In the genomic region with DNA sequence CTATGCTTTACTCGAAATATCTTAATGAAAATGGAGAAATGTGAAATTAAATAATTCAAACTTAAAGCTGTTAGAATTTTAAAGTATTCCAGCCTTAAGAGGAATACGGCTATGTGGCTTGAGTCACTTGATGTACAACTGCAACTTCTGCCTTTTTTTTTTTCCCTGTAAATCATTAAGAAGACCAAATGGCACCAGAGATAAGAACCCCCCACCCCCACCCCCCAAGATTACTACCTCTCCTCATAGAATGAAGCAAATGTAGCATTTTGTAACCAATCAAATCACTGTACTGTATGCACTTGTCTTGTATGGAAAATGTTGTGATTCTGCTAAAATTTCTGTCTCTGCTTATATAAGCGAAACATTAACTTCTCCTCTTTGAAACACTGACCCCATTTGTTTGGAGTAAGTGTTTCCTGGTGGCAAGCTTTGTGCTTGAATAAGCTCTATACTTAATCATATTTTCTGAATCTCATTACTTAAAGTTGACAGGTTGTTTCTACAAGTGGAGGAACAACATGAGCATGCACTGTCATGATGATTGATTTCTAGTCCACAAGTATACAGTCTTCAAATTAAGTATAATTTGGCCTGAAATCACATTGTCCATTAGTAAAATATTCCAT, we compare ENCODE assay signal across 1 cellular context.
A peak's percentile ranks its signal among the peaks of the same experiment; 100 is the strongest.
TF ChIP-seq lines count a peak whose summit lies in the region.

No MANE protein-coding gene starts in this region.

TF ChIP-seq in K562, 482 proteins besides CTCF, POLR2A, EP300 and RAD21 (continued from another document and continues in another):
- TF ChIP-seq, protein P1, sequence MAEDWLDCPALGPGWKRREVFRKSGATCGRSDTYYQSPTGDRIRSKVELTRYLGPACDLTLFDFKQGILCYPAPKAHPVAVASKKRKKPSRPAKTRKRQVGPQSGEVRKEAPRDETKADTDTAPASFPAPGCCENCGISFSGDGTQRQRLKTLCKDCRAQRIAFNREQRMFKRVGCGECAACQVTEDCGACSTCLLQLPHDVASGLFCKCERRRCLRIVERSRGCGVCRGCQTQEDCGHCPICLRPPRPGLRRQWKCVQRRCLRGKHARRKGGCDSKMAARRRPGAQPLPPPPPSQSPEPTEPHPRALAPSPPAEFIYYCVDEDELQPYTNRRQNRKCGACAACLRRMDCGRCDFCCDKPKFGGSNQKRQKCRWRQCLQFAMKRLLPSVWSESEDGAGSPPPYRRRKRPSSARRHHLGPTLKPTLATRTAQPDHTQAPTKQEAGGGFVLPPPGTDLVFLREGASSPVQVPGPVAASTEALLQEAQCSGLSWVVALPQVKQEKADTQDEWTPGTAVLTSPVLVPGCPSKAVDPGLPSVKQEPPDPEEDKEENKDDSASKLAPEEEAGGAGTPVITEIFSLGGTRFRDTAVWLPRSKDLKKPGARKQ (CRISPR knock-in tag; IDR thresholded peaks at IDR 0.05): peak; percentile 87; the same call in 1 of the 2 replicates
- TF ChIP-seq SMARCA4 (IDR thresholded peaks at IDR 0.05) (peak; percentile 81), SP2 (IDR thresholded peaks at IDR 0.05; ENCODE audit: extremely low read depth, low read depth, low read length, poor library complexity, severe bottlenecking) (no peak), ZNF444 (CRISPR knock-in tag; IDR thresholded peaks at IDR 0.05) (no peak), NFE2 (IDR thresholded peaks at IDR 0.05; ENCODE audit: low read depth) (peak; percentile 29; the same call in 1 of the 2 replicates), FUS (optimal IDR thresholded peaks at IDR 0.05; ENCODE audit: low read depth, low read length) (no peak), POLR2H (tag; IDR thresholded peaks at IDR 0.05; ENCODE audit: low read depth) (peak; percentile 41; the same call in 1 of the 2 replicates), SMARCE1 (IDR thresholded peaks at IDR 0.05) (peak; percentile 78), CREB1 (IDR thresholded peaks at IDR 0.05) (peak; percentile 30; the same call in 1 of the 2 replicates), CREB1 (CRISPR knock-in tag; IDR thresholded peaks at IDR 0.05) (no peak), CBX8 (IDR thresholded peaks at IDR 0.05; ENCODE audit: borderline replicate concordance, extremely low read depth, low read depth, low read length, poor library complexity, severe bottlenecking) (no peak), TAF15 (IDR thresholded peaks at IDR 0.05; ENCODE audit: low read depth, low read length) (no peak), NCOA1 (IDR thresholded peaks at IDR 0.05; ENCODE audit: low read depth) (0 out of 2 replicates have a peak, but pooled peaks have one; percentile 18), CTBP1 (IDR thresholded peaks at IDR 0.05; ENCODE audit: borderline replicate concordance) (no peak), PCBP1 (IDR thresholded peaks at IDR 0.05; ENCODE audit: low read depth, low read length, poor library complexity, severe bottlenecking) (no peak), FIP1L1 (IDR thresholded peaks at IDR 0.05; ENCODE audit: low read depth, low read length, poor library complexity, severe bottlenecking) (no peak), PML (IDR thresholded peaks at IDR 0.05; ENCODE audit: low read length) (peak; percentile 25; the same call in 1 of the 2 replicates), ASH1L (IDR thresholded peaks at IDR 0.05; ENCODE audit: borderline replicate concordance, low read depth, partially characterized antibody) (no peak), XRCC3 (IDR thresholded peaks at IDR 0.05) (no peak), ZNF830 (CRISPR knock-in tag; IDR thresholded peaks at IDR 0.05) (no peak), IFI16 (CRISPR knock-in tag; IDR thresholded peaks at IDR 0.05) (no peak), ZC3H4 (CRISPR knock-in tag; IDR thresholded peaks at IDR 0.05; ENCODE audit: borderline replicate concordance) (no peak), ZNF586 (CRISPR knock-in tag; conservative IDR thresholded peaks at IDR 0.05) (no peak), ZNF184 (CRISPR knock-in tag; IDR thresholded peaks at IDR 0.05) (no peak), KAT8 (IDR thresholded peaks at IDR 0.05; ENCODE audit: low read depth) (no peak), SAP30 (IDR thresholded peaks at IDR 0.05; ENCODE audit: borderline replicate concordance, insufficient read depth, low read depth, low read length, poor library complexity, severe bottlenecking) (no peak), CXXC5 (CRISPR knock-in tag; IDR thresholded peaks at IDR 0.05) (no peak)
- TF ChIP-seq, protein P2, sequence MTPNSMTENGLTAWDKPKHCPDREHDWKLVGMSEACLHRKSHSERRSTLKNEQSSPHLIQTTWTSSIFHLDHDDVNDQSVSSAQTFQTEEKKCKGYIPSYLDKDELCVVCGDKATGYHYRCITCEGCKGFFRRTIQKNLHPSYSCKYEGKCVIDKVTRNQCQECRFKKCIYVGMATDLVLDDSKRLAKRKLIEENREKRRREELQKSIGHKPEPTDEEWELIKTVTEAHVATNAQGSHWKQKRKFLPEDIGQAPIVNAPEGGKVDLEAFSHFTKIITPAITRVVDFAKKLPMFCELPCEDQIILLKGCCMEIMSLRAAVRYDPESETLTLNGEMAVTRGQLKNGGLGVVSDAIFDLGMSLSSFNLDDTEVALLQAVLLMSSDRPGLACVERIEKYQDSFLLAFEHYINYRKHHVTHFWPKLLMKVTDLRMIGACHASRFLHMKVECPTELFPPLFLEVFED (CRISPR knock-in tag; conservative IDR thresholded peaks at IDR 0.05): no peak
- TF ChIP-seq, protein P3, sequence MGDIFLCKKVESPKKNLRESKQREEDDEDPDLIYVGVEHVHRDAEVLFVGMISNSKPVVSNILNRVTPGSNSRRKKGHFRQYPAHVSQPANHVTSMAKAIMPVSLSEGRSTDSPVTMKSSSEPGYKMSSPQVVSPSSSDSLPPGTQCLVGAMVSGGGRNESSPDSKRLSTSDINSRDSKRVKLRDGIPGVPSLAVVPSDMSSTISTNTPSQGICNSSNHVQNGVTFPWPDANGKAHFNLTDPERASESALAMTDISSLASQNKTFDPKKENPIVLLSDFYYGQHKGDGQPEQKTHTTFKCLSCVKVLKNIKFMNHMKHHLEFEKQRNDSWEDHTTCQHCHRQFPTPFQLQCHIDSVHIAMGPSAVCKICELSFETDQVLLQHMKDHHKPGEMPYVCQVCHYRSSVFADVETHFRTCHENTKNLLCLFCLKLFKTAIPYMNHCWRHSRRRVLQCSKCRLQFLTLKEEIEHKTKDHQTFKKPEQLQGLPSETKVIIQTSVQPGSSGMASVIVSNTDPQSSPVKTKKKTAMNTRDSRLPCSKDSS (IDR thresholded peaks at IDR 0.05; ENCODE audit: low read depth, partially characterized antibody): no peak
- TF ChIP-seq, protein P4, sequence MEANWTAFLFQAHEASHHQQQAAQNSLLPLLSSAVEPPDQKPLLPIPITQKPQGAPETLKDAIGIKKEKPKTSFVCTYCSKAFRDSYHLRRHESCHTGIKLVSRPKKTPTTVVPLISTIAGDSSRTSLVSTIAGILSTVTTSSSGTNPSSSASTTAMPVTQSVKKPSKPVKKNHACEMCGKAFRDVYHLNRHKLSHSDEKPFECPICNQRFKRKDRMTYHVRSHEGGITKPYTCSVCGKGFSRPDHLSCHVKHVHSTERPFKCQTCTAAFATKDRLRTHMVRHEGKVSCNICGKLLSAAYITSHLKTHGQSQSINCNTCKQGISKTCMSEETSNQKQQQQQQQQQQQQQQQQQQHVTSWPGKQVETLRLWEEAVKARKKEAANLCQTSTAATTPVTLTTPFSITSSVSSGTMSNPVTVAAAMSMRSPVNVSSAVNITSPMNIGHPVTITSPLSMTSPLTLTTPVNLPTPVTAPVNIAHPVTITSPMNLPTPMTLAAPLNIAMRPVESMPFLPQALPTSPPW (CRISPR knock-in tag; IDR thresholded peaks at IDR 0.05): peak; percentile 83
- TF ChIP-seq, protein P5, sequence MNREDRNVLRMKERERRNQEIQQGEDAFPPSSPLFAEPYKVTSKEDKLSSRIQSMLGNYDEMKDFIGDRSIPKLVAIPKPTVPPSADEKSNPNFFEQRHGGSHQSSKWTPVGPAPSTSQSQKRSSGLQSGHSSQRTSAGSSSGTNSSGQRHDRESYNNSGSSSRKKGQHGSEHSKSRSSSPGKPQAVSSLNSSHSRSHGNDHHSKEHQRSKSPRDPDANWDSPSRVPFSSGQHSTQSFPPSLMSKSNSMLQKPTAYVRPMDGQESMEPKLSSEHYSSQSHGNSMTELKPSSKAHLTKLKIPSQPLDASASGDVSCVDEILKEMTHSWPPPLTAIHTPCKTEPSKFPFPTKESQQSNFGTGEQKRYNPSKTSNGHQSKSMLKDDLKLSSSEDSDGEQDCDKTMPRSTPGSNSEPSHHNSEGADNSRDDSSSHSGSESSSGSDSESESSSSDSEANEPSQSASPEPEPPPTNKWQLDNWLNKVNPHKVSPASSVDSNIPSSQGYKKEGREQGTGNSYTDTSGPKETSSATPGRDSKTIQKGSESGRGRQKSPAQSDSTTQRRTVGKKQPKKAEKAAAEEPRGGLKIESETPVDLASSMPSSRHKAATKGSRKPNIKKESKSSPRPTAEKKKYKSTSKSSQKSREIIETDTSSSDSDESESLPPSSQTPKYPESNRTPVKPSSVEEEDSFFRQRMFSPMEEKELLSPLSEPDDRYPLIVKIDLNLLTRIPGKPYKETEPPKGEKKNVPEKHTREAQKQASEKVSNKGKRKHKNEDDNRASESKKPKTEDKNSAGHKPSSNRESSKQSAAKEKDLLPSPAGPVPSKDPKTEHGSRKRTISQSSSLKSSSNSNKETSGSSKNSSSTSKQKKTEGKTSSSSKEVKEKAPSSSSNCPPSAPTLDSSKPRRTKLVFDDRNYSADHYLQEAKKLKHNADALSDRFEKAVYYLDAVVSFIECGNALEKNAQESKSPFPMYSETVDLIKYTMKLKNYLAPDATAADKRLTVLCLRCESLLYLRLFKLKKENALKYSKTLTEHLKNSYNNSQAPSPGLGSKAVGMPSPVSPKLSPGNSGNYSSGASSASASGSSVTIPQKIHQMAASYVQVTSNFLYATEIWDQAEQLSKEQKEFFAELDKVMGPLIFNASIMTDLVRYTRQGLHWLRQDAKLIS (CRISPR knock-in tag; IDR thresholded peaks at IDR 0.05): no peak
- TF ChIP-seq, protein P6, sequence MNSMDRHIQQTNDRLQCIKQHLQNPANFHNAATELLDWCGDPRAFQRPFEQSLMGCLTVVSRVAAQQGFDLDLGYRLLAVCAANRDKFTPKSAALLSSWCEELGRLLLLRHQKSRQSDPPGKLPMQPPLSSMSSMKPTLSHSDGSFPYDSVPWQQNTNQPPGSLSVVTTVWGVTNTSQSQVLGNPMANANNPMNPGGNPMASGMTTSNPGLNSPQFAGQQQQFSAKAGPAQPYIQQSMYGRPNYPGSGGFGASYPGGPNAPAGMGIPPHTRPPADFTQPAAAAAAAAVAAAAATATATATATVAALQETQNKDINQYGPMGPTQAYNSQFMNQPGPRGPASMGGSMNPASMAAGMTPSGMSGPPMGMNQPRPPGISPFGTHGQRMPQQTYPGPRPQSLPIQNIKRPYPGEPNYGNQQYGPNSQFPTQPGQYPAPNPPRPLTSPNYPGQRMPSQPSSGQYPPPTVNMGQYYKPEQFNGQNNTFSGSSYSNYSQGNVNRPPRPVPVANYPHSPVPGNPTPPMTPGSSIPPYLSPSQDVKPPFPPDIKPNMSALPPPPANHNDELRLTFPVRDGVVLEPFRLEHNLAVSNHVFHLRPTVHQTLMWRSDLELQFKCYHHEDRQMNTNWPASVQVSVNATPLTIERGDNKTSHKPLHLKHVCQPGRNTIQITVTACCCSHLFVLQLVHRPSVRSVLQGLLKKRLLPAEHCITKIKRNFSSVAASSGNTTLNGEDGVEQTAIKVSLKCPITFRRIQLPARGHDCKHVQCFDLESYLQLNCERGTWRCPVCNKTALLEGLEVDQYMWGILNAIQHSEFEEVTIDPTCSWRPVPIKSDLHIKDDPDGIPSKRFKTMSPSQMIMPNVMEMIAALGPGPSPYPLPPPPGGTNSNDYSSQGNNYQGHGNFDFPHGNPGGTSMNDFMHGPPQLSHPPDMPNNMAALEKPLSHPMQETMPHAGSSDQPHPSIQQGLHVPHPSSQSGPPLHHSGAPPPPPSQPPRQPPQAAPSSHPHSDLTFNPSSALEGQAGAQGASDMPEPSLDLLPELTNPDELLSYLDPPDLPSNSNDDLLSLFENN (IDR thresholded peaks at IDR 0.05; ENCODE audit: low read depth in 2 of 2, low read length in 2 of 2): 0 out of 4 replicates have a peak, but pooled peaks of 1 of the 2 experiments have one; percentile 22
- TF ChIP-seq, protein P7, sequence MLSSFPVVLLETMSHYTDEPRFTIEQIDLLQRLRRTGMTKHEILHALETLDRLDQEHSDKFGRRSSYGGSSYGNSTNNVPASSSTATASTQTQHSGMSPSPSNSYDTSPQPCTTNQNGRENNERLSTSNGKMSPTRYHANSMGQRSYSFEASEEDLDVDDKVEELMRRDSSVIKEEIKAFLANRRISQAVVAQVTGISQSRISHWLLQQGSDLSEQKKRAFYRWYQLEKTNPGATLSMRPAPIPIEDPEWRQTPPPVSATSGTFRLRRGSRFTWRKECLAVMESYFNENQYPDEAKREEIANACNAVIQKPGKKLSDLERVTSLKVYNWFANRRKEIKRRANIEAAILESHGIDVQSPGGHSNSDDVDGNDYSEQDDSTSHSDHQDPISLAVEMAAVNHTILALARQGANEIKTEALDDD (IDR thresholded peaks at IDR 0.05): peak; percentile 35; the same call in 1 of the 2 replicates
- TF ChIP-seq, protein P8, sequence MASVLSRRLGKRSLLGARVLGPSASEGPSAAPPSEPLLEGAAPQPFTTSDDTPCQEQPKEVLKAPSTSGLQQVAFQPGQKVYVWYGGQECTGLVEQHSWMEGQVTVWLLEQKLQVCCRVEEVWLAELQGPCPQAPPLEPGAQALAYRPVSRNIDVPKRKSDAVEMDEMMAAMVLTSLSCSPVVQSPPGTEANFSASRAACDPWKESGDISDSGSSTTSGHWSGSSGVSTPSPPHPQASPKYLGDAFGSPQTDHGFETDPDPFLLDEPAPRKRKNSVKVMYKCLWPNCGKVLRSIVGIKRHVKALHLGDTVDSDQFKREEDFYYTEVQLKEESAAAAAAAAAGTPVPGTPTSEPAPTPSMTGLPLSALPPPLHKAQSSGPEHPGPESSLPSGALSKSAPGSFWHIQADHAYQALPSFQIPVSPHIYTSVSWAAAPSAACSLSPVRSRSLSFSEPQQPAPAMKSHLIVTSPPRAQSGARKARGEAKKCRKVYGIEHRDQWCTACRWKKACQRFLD (CRISPR knock-in tag; IDR thresholded peaks at IDR 0.05): no peak
- TF ChIP-seq, protein P9, sequence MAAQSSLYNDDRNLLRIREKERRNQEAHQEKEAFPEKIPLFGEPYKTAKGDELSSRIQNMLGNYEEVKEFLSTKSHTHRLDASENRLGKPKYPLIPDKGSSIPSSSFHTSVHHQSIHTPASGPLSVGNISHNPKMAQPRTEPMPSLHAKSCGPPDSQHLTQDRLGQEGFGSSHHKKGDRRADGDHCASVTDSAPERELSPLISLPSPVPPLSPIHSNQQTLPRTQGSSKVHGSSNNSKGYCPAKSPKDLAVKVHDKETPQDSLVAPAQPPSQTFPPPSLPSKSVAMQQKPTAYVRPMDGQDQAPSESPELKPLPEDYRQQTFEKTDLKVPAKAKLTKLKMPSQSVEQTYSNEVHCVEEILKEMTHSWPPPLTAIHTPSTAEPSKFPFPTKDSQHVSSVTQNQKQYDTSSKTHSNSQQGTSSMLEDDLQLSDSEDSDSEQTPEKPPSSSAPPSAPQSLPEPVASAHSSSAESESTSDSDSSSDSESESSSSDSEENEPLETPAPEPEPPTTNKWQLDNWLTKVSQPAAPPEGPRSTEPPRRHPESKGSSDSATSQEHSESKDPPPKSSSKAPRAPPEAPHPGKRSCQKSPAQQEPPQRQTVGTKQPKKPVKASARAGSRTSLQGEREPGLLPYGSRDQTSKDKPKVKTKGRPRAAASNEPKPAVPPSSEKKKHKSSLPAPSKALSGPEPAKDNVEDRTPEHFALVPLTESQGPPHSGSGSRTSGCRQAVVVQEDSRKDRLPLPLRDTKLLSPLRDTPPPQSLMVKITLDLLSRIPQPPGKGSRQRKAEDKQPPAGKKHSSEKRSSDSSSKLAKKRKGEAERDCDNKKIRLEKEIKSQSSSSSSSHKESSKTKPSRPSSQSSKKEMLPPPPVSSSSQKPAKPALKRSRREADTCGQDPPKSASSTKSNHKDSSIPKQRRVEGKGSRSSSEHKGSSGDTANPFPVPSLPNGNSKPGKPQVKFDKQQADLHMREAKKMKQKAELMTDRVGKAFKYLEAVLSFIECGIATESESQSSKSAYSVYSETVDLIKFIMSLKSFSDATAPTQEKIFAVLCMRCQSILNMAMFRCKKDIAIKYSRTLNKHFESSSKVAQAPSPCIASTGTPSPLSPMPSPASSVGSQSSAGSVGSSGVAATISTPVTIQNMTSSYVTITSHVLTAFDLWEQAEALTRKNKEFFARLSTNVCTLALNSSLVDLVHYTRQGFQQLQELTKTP (IDR thresholded peaks at IDR 0.05; ENCODE audit: low read depth in 1 of 2, partially characterized antibody in 2 of 2): peak in 1 of 2 experiments; percentile 19
